8 cellular contexts compared by ENCODE assay signal in the genomic region with DNA sequence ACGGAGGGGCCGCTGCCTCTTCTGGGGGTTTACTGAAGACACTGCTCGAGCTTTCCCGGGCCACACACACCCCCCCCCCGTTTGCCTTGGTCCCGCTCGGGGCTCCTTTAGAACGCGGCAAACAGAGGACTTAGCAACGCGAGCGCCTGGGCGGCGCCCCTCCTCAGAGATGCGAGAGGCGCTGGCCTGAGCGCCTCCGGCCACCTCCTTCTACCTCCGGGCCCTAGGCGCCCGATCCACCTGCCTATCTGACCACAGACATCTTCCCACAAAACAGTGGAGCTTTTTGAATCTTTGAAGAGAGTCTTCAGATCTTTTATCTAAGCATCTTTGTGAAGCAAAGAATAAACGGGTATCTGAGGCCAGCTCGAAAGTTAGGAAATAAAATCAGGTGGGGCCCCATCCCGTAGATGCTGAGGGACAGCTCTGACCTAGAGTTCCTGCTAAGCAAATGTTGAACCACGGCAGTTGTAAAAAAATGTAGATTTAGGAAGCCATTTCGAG. TPM values are rescaled to one million over a fixed set of nuclear protein-coding genes. Genes with fewer than 3 reads are reported as not detected.
DNase-seq lines count a peak whose midpoint lies in the region; ATAC-seq and TF ChIP-seq lines count a peak whose summit lies in the region.

No MANE protein-coding gene starts in this region.

- H3K27ac ChIP-seq in AG04450 (ENCODE audit: low read depth, low read length) = peak overlapping the region; percentile 68
- H3K27ac ChIP-seq in liver (ENCODE audit: low read depth in 1 of 2, low read length in 2 of 2) = peak overlapping the region; percentile 5 to 75

- DNase-seq in AG04450 (ENCODE audit: low read depth, low spot score) (peak; percentile 37), NCI-H1105 (lab: John Stamatoyannopoulos, UW) (peak; percentile 95), T-cell (peak in 15 of 34 experiments; percentile 2 to 43 (median 17)), ecto neural progenitor cell (ENCODE audit: low spot score) (peak; percentile 91)
- no peak for DNase-seq in stimulated activated naive CD8-positive, alpha-beta T cell treated with anti-CD3 and anti-CD28 coated beads, Interleukin-15, amount 100 ng/mL, for 72 hours

- peak overlapping the region; percentile 71 to 84 (median 77) for H3K4me3 Mint-ChIP-seq in T-cell
- peak overlapping the region; percentile 87 to 93 for H3K4me3 Mint-ChIP-seq in stimulated activated naive CD8-positive, alpha-beta T cell treated with anti-CD3 and anti-CD28 coated beads, Interleukin-15, amount 100 ng/mL, for 72 hours

- H3K36me3 Mint-ChIP-seq in T-cell = no peaks in the 10 kb centered on the region

- TF ChIP-seq CTCF in AG04450 (IDR thresholded peaks at IDR 0.05; ENCODE audit: low read depth, low read length) (no peak), liver (IDR thresholded peaks at IDR 0.05; ENCODE audit: low read depth, low read length, missing input control) (no peak)

- peak overlapping the region; percentile 83 for H3K4me3 ChIP-seq in AG04450 (ENCODE audit: low read depth, low read length)
- H3K4me3 ChIP-seq in liver (ENCODE audit: low read depth in 1 of 3, low read length in 3 of 3) = peak overlapping the region; percentile 75 to 88 (median 88)

- peaks cover 14 to 16% (median 14%) of the 10 kb centered on the region in 3 donors for H3K4me1 Mint-ChIP-seq in T-cell
- H3K4me1 Mint-ChIP-seq in stimulated activated naive CD8-positive, alpha-beta T cell treated with anti-CD3 and anti-CD28 coated beads, Interleukin-15, amount 100 ng/mL, for 72 hours = peaks cover 13% of the 10 kb centered on the region

- CTCF ChIA-PET in AG04450 (lab: Charles Lee) = interaction anchor here (0.6 to 1.2 kb wide), 2 partner anchors 432 to 436 kb away, joined by 3 to 4 read pairs; no protein-coding TSS in a partner anchor
- CTCF ChIA-PET in T-cell (lab: Charles Lee) = no interaction called here

- H3K9me3 ChIP-seq in AG04450 (ENCODE audit: control insufficient read depth, insufficient read depth, low read length) = no peaks in the 10 kb centered on the region
- no peaks in the 10 kb centered on the region for H3K9me3 ChIP-seq in liver (ENCODE audit: control insufficient read depth in 4 of 4, low read length in 3 of 4)

- TF ChIP-seq RAD21 in liver (IDR thresholded peaks at IDR 0.05) = peak in 1 of 2 donors; percentile 14

- peak; percentile 76 for ATAC-seq in GM18499 (IDR thresholded peaks at IDR 0.05; ENCODE audit: insufficient read depth, unreplicated experiment)
- peak; percentile 81 for ATAC-seq in HG02840 (IDR thresholded peaks at IDR 0.05; ENCODE audit: low FRiP score, unreplicated experiment)
- peak; percentile 67 to 77 (median 70) for ATAC-seq in T-cell (replicated peaks in 1 of 4)
- peak; percentile 91 for ATAC-seq in stimulated activated naive CD8-positive, alpha-beta T cell treated with anti-CD3 and anti-CD28 coated beads, Interleukin-15, amount 100 ng/mL, for 72 hours

- H3K27me3 Mint-ChIP-seq in T-cell = peaks cover 56 to 60% of the 10 kb centered on the region in 2 donors
- peaks cover 83% of the 10 kb centered on the region for H3K27me3 Mint-ChIP-seq in stimulated activated naive CD8-positive, alpha-beta T cell treated with anti-CD3 and anti-CD28 coated beads, Interleukin-15, amount 100 ng/mL, for 72 hours

- WGBS in liver = 2% methylated on average over 26 of the region's 26 CpGs

- peaks cover 0 to 7% (median 4%) of the 10 kb centered on the region in 4 donors for H3K4me1 ChIP-seq in liver (ENCODE audit: control insufficient read depth in 4 of 4, insufficient read depth in 4 of 4, low read length in 3 of 4)

- H3K36me3 ChIP-seq in liver (ENCODE audit: control insufficient read depth in 4 of 4, insufficient read depth in 3 of 4, low read depth in 1 of 4, low read length in 3 of 4) = no peaks in the 10 kb centered on the region

- H3K9me3 Mint-ChIP-seq in T-cell = no peaks in the 10 kb centered on the region
- no peaks in the 10 kb centered on the region for H3K9me3 Mint-ChIP-seq in stimulated activated naive CD8-positive, alpha-beta T cell treated with anti-CD3 and anti-CD28 coated beads, Interleukin-15, amount 100 ng/mL, for 72 hours

- peak overlapping the region in 1 of 2 donors; percentile 23 for H3K27ac Mint-ChIP-seq in T-cell
- H3K27ac Mint-ChIP-seq in stimulated activated naive CD8-positive, alpha-beta T cell treated with anti-CD3 and anti-CD28 coated beads, Interleukin-15, amount 100 ng/mL, for 72 hours = peak overlapping the region; percentile 89 to 92

- POLR2A ChIA-PET in AG04450 (lab: Yijun Ruan, JAX) = interaction anchor here (1.9 kb wide), 1 partner anchor 78 kb away, joined by 6 read pairs; no protein-coding TSS in a partner anchor
- POLR2A ChIA-PET in T-cell (lab: Charles Lee) = no interaction called here

- no peaks in the 10 kb centered on the region for H3K27me3 ChIP-seq in AG04450 (ENCODE audit: control insufficient read depth, insufficient read depth, low read length)
- H3K27me3 ChIP-seq in liver (ENCODE audit: control insufficient read depth in 4 of 4, insufficient read depth in 4 of 4, low read length in 3 of 4) = no peaks in the 10 kb centered on the region

- H3K9ac ChIP-seq in liver (ENCODE audit: low read depth in 1 of 2, low read length in 2 of 2) = peak overlapping the region in 1 of 2 donors; percentile 27

TF ChIP-seq in liver, 16 proteins besides CTCF, POLR2A, EP300 and RAD21:
- TF ChIP-seq RXRA (IDR thresholded peaks at IDR 0.05) (no peak), YY1 (IDR thresholded peaks at IDR 0.05) (no peak), FOXA1 (IDR thresholded peaks at IDR 0.05) (no peak), FOXA2 (IDR thresholded peaks at IDR 0.05) (no peak), HNF4G (IDR thresholded peaks at IDR 0.05) (no peak), GABPA (IDR thresholded peaks at IDR 0.05 in 1 of 2, conservative IDR thresholded peaks at IDR 0.05 in 1 of 2) (no peak), SP1 (IDR thresholded peaks at IDR 0.05) (no peak), HNF4A (conservative IDR thresholded peaks at IDR 0.05) (no peak), TAF1 (conservative IDR thresholded peaks at IDR 0.05) (no peak), NR2F2 (IDR thresholded peaks at IDR 0.05) (no peak), EGR1 (IDR thresholded peaks at IDR 0.05; ENCODE audit: low read depth in 2 of 2) (no peak), JUND (IDR thresholded peaks at IDR 0.05) (no peak)
- TF ChIP-seq, protein P1, sequence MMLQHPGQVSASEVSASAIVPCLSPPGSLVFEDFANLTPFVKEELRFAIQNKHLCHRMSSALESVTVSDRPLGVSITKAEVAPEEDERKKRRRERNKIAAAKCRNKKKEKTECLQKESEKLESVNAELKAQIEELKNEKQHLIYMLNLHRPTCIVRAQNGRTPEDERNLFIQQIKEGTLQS (IDR thresholded peaks at IDR 0.05) = no peak
- TF ChIP-seq, protein P2, sequence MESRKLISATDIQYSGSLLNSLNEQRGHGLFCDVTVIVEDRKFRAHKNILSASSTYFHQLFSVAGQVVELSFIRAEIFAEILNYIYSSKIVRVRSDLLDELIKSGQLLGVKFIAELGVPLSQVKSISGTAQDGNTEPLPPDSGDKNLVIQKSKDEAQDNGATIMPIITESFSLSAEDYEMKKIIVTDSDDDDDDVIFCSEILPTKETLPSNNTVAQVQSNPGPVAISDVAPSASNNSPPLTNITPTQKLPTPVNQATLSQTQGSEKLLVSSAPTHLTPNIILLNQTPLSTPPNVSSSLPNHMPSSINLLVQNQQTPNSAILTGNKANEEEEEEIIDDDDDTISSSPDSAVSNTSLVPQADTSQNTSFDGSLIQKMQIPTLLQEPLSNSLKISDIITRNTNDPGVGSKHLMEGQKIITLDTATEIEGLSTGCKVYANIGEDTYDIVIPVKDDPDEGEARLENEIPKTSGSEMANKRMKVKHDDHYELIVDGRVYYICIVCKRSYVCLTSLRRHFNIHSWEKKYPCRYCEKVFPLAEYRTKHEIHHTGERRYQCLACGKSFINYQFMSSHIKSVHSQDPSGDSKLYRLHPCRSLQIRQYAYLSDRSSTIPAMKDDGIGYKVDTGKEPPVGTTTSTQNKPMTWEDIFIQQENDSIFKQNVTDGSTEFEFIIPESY (IDR thresholded peaks at IDR 0.05) = no peak
- TF ChIP-seq, protein P3, sequence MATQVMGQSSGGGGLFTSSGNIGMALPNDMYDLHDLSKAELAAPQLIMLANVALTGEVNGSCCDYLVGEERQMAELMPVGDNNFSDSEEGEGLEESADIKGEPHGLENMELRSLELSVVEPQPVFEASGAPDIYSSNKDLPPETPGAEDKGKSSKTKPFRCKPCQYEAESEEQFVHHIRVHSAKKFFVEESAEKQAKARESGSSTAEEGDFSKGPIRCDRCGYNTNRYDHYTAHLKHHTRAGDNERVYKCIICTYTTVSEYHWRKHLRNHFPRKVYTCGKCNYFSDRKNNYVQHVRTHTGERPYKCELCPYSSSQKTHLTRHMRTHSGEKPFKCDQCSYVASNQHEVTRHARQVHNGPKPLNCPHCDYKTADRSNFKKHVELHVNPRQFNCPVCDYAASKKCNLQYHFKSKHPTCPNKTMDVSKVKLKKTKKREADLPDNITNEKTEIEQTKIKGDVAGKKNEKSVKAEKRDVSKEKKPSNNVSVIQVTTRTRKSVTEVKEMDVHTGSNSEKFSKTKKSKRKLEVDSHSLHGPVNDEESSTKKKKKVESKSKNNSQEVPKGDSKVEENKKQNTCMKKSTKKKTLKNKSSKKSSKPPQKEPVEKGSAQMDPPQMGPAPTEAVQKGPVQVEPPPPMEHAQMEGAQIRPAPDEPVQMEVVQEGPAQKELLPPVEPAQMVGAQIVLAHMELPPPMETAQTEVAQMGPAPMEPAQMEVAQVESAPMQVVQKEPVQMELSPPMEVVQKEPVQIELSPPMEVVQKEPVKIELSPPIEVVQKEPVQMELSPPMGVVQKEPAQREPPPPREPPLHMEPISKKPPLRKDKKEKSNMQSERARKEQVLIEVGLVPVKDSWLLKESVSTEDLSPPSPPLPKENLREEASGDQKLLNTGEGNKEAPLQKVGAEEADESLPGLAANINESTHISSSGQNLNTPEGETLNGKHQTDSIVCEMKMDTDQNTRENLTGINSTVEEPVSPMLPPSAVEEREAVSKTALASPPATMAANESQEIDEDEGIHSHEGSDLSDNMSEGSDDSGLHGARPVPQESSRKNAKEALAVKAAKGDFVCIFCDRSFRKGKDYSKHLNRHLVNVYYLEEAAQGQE (IDR thresholded peaks at IDR 0.05) = no peak
- TF ChIP-seq, protein P4, sequence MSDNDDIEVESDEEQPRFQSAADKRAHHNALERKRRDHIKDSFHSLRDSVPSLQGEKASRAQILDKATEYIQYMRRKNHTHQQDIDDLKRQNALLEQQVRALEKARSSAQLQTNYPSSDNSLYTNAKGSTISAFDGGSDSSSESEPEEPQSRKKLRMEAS (IDR thresholded peaks at IDR 0.05) = no peak
TF ChIP-seq in liver: peak in this region for 0.

RNA-seq across cellular contexts. Expression of a gene that starts 0.4 kb away (rescaled TPM):
- 14.5 and 17.9 TPM in 2 replicates for polyA plus RNA-seq in AG04450 (2011; rRNA removed)
- 13.3 and 23.1 TPM in 2 replicates for polyA minus RNA-seq in AG04450 (2011; rRNA and poly(A)+ RNA removed)
- total RNA-seq in T-cell = under 1 TPM in 4 of 5 donors, not detected in 1; 0.19 to 0.77 (median 0.44) TPM
- total RNA-seq in liver = 1 to 10 TPM; 1.7 to 6.0 TPM
- 1 to 10 TPM; 1.1 to 2.0 TPM for polyA plus RNA-seq in liver

Comparison
In these comparisons a context has a peak if more than half of its experiments do, and no peak if none do; other contexts are left out.
1. DNase-seq: peak in AG04450 (single experiment), NCI-H1105 (single experiment) and ecto neural progenitor cell (single experiment); none in stimulated activated naive CD8-positive, alpha-beta T cell treated with anti-CD3 and anti-CD28 coated beads, Interleukin-15, amount 100 ng/mL, for 72 hours (0 of 2).
2. Peak in every context shown above with its lines, with median percentiles within 50 percentile points of each other: ATAC-seq.